1 cellular context compared by ENCODE assay signal in genomic region chr2:112621792-112622527, GRCh38.
TF ChIP-seq lines count a peak whose summit lies in the region.

No MANE protein-coding gene starts in this region.

TF ChIP-seq in H1, 55 proteins besides CTCF, POLR2A, EP300 and RAD21 (continued from another document):
- TF ChIP-seq, protein P1, sequence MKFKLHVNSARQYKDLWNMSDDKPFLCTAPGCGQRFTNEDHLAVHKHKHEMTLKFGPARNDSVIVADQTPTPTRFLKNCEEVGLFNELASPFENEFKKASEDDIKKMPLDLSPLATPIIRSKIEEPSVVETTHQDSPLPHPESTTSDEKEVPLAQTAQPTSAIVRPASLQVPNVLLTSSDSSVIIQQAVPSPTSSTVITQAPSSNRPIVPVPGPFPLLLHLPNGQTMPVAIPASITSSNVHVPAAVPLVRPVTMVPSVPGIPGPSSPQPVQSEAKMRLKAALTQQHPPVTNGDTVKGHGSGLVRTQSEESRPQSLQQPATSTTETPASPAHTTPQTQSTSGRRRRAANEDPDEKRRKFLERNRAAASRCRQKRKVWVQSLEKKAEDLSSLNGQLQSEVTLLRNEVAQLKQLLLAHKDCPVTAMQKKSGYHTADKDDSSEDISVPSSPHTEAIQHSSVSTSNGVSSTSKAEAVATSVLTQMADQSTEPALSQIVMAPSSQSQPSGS (IDR thresholded peaks at IDR 0.05; ENCODE audit: low read length) = no peak
- TF ChIP-seq SAP30 (IDR thresholded peaks at IDR 0.05; ENCODE audit: insufficient read depth, insufficient replicate concordance, low read length) = no peak
- TF ChIP-seq GABPA (IDR thresholded peaks at IDR 0.05; ENCODE audit: borderline replicate concordance, insufficient read depth, low read length) = no peak
- TF ChIP-seq EGR1 (IDR thresholded peaks at IDR 0.05; ENCODE audit: borderline replicate concordance, low read depth, low read length) = no peak
- no peak for TF ChIP-seq RBBP5 (IDR thresholded peaks at IDR 0.05; ENCODE audit: borderline replicate concordance, low read depth, low read length)
- no peak for TF ChIP-seq MAFK (IDR thresholded peaks at IDR 0.05; ENCODE audit: low read depth, low read length)
- TF ChIP-seq, protein P2, sequence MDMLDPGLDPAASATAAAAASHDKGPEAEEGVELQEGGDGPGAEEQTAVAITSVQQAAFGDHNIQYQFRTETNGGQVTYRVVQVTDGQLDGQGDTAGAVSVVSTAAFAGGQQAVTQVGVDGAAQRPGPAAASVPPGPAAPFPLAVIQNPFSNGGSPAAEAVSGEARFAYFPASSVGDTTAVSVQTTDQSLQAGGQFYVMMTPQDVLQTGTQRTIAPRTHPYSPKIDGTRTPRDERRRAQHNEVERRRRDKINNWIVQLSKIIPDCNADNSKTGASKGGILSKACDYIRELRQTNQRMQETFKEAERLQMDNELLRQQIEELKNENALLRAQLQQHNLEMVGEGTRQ (IDR thresholded peaks at IDR 0.05; ENCODE audit: low read length) = no peak
- no peak for TF ChIP-seq KDM1A (IDR thresholded peaks at IDR 0.05; ENCODE audit: borderline replicate concordance, low read length)
- TF ChIP-seq CEBPB (IDR thresholded peaks at IDR 0.05; ENCODE audit: low read depth, low read length) = no peak
- TF ChIP-seq RNF2 (IDR thresholded peaks at IDR 0.05; ENCODE audit: borderline replicate concordance, low read depth, low read length, missing control alignments, poor library complexity, severe bottlenecking) = no peak
- TF ChIP-seq BRCA1 (IDR thresholded peaks at IDR 0.05; ENCODE audit: low read depth, low read length) = no peak
- no peak for TF ChIP-seq EZH2 (IDR thresholded peaks at IDR 0.05; ENCODE audit: low read depth, low read length, severe bottlenecking)
